ENCODE assay signal across 30 cellular contexts in the genomic region with DNA sequence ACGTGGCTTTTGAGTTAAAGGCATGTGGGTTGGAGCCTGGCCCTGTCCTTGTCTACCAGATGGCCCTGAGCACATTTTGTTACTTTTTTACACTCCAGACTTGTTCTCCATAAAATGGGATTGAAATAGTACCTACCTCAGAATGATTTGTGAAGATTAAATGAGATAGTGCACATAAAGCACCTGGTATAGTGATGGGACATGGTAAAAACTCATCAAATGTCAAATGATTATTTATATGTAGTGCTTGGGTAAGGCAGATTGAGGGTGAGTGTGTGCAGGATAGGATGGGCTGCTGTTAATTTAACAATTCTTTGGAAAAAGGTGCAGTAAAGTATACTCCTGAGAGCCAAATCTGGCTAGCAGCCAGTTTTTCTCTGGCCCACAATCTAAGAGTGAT.
"Had no signal": no experiment of that assay in that cellular context is flagged by ENCODE, and none has a peak within 500 bp of the region (broad histone marks: within the 10 kb centered on the region; RNA-seq: fewer than 3 reads in every experiment).

No MANE protein-coding gene starts in this region.

- H3K36me3 ChIP-seq: adrenal gland, cardiac muscle cell, Peyer's patch had no signal

- H3K27ac ChIP-seq: adrenal gland, cardiac muscle cell, Peyer's patch, VCaP had no signal

- H3K4me3 ChIP-seq: adrenal gland, cardiac muscle cell, Peyer's patch had no signal

- H3K27me3 ChIP-seq: adrenal gland, cardiac muscle cell, Peyer's patch had no signal

- H3K4me1 ChIP-seq: adrenal gland, Peyer's patch had no signal

- H3K9me3 ChIP-seq: adrenal gland, Peyer's patch had no signal

- ATAC-seq: activated naive CD4-positive, alpha-beta T cell treated with anti-CD3 and anti-CD28 coated beads, Interleukin-2, amount 50 U/mL, for 72 hours; activated T-cell treated with anti-CD3 and anti-CD28 coated beads, Interleukin-2, amount 50 U/mL, for 4 hours; PC-3 had no signal

- DNase-seq: activated B cell treated with CpG ODN at 0.5 μM for 24 hours; activated CD4-positive, alpha-beta memory T cell treated with anti-CD3 and anti-CD28 coated beads for 36 hours; activated CD4-positive, alpha-beta T cell treated with anti-CD3 and anti-CD28 coated beads for 4 hours; activated CD4-positive, alpha-beta T cell treated with anti-CD3 and anti-CD28 coated beads, Interleukin-2, amount 50 U/mL, for 1 hour; activated CD4-positive, CD25-positive, alpha-beta regulatory T cell treated with anti-CD3 and anti-CD28 coated beads, Interleukin-2, amount 50 U/mL, for 72 hours; activated CD8-positive, alpha-beta memory T cell treated with anti-CD3 and anti-CD28 coated beads, Interleukin-2, amount 50 U/mL, for 4 hours; activated gamma-delta T cell treated with Interleukin-2 at 50 U/mL for 16 hours; activated naive CD4-positive, alpha-beta T cell treated with anti-CD3 and anti-CD28 coated beads for 36 hours; activated T-cell treated with anti-CD3 and anti-CD28 coated beads for 4 hours; activated T-cell treated with anti-CD3 and anti-CD28 coated beads, Interleukin-2, amount 50 U/mL, for 4 hours; adrenal gland; Karpas-422; KBM-7; NCI-H1105; NCI-H1417 treated with DMSO at 0.1 percent for 48 hours; NCI-H1930; NCI-H2081 treated with DMSO at 0.1 percent for 48 hours; NCI-H526 treated with DMSO at 0.1 percent for 48 hours; NCI-H774; PC-3; Peyer's patch; RPMI8226; SHP77 treated with DMSO at 0.1 percent for 48 hours; SW 1271; T-helper 1 cell; T-helper 2 cell; T-helper 9 cell had no signal
